19 cellular contexts compared by ENCODE assay signal in genomic region chr22:26975381-26975780, GRCh38.
DNase-seq lines count a peak whose midpoint lies in the region; ATAC-seq and TF ChIP-seq lines count a peak whose summit lies in the region.
"Had no signal": no experiment of that assay in that cellular context is flagged by ENCODE, and none has a peak within 500 bp of the region (broad histone marks: within the 10 kb centered on the region; RNA-seq: fewer than 3 reads in every experiment).

No MANE protein-coding gene starts in this region.

- no peaks in the 10 kb centered on the region for H3K4me1 Mint-ChIP-seq in MCF 10A (ENCODE audit: insufficient read depth, unreplicated experiment)
- H3K4me1 Mint-ChIP-seq: CD4-positive, alpha-beta memory T cell had no signal

- H3F3A ChIP-seq in smooth muscle cell (ENCODE audit: low read depth): no peaks in the 10 kb centered on the region

- WGBS in smooth muscle cell (ENCODE audit: low lambda C conversion rate): 52% methylated on average over 3 of the region's 3 CpGs

- no peak overlapping the region for H2AFZ ChIP-seq in smooth muscle cell (ENCODE audit: low read depth)

- H3K27me3 ChIP-seq in RWPE2 (ENCODE audit: insufficient read depth, poor library complexity, severe bottlenecking): no peaks in the 10 kb centered on the region
- peaks cover 51% of the 10 kb centered on the region for H3K27me3 ChIP-seq in smooth muscle cell (ENCODE audit: low read depth)

- H3K4me3 ChIP-seq in RWPE2 (ENCODE audit: severe bottlenecking): no peak overlapping the region
- no peak overlapping the region for H3K4me3 ChIP-seq in smooth muscle cell

- no peak overlapping the region for H3K4me3 Mint-ChIP-seq in MCF 10A (ENCODE audit: unreplicated experiment)
- H3K4me3 Mint-ChIP-seq: CD4-positive, alpha-beta memory T cell had no signal

- intact Hi-C loops in MCF 10A (cut with micrococcal nuclease): no loop called here

- DNase-seq in EH (ENCODE audit: low read depth) (peak; percentile 4), RWPE2 (ENCODE audit: low spot score) (no peak), glomerular visceral epithelial cell (ENCODE audit: extremely low spot score) (peak; percentile 55), smooth muscle cell (lab: John Stamatoyannopoulos, UW; ENCODE audit: unreplicated experiment) (no peak), SHP77 treated with DMSO at 0.1 percent for 48 hours (lab: John Stamatoyannopoulos, UW) (no peak), MCF 10A (ENCODE audit: unreplicated experiment) (no peak), Ammon's horn (ENCODE audit: low spot score) (no peak)
- DNase-seq: CD4-positive, alpha-beta memory T cell; DMS79; GF-D8; H7; KG1; NCI-H1092; NCI-H146; NCI-H2081; NCI-H510A; SK-N-SH had no signal

- CTCF ChIA-PET in MCF 10A (lab: Yijun Ruan, JAX): interaction anchor here (0.6 kb wide), 1 partner anchor 1554 kb away, joined by 3 read pairs; no protein-coding TSS in a partner anchor

- H3K9me3 ChIP-seq in RWPE2 (ENCODE audit: severe bottlenecking) (no peaks in the 10 kb centered on the region), smooth muscle cell (replicated peaks; ENCODE audit: low read depth) (no peaks in the 10 kb centered on the region)
- H3K9me3 ChIP-seq: SK-N-SH had no signal

- H4K20me1 ChIP-seq in smooth muscle cell (ENCODE audit: low read depth): no peaks in the 10 kb centered on the region

- H3K4me1 ChIP-seq in RWPE2 (ENCODE audit: insufficient read depth, poor library complexity, severe bottlenecking): no peaks in the 10 kb centered on the region
- peaks cover 10% of the 10 kb centered on the region for H3K4me1 ChIP-seq in smooth muscle cell (ENCODE audit: low read depth)

- POLR2A ChIA-PET in MCF 10A (lab: Yijun Ruan, JAX): no interaction called here

- no peak for TF ChIP-seq CTCF in RWPE2 (IDR thresholded peaks at IDR 0.05; ENCODE audit: poor library complexity, severe bottlenecking)
- no peak for TF ChIP-seq CTCF in smooth muscle cell (IDR thresholded peaks at IDR 0.05; ENCODE audit: borderline replicate concordance, insufficient read depth, poor library complexity, severe bottlenecking)
- no peak for TF ChIP-seq CTCF in MCF 10A (IDR thresholded peaks at IDR 0.05; ENCODE audit: unreplicated experiment)

- peaks cover 16% of the 10 kb centered on the region for H3K27me3 Mint-ChIP-seq in MCF 10A (ENCODE audit: insufficient read depth, unreplicated experiment)

- peak; percentile 56; the same call in 2 of the 3 replicates for ATAC-seq in RWPE2 (ENCODE audit: low read depth)
- ATAC-seq: PC-3, Right ventricle myocardium inferior had no signal

- no peak overlapping the region for H3K9ac ChIP-seq in smooth muscle cell (ENCODE audit: low read depth)
- H3K9ac ChIP-seq: SK-N-SH had no signal

- H3K36me3 ChIP-seq in RWPE2 (ENCODE audit: low read depth): no peaks in the 10 kb centered on the region
- no peaks in the 10 kb centered on the region for H3K36me3 ChIP-seq in smooth muscle cell (ENCODE audit: low read depth)

- H3K79me2 ChIP-seq in smooth muscle cell (ENCODE audit: low read depth): no peaks in the 10 kb centered on the region

- H3K27ac ChIP-seq in RWPE2 (ENCODE audit: poor library complexity, severe bottlenecking) (no peak overlapping the region), smooth muscle cell (ENCODE audit: low read depth) (peak overlapping the region; percentile 5)

- no TSS peak for BruUV-seq in MCF 10A (replicated peaks; lab: Mats Ljungman, UMichigan)

- H3K9me3 Mint-ChIP-seq in MCF 10A (ENCODE audit: unreplicated experiment): no peaks in the 10 kb centered on the region

- no peak overlapping the region for H3K27ac Mint-ChIP-seq in MCF 10A (ENCODE audit: low read depth, unreplicated experiment)
- H3K27ac Mint-ChIP-seq: CD4-positive, alpha-beta memory T cell had no signal

- H3K4me2 ChIP-seq in smooth muscle cell: peak overlapping the region; percentile 60
- H3K4me2 ChIP-seq: SK-N-SH had no signal

- no peaks in the 10 kb centered on the region for H3K36me3 Mint-ChIP-seq in MCF 10A (ENCODE audit: insufficient read depth, unreplicated experiment)

Comparison
In these comparisons a context has a peak if more than half of its experiments do, and no peak if none do; other contexts are left out.
1. DNase-seq: peak in EH (single experiment) and glomerular visceral epithelial cell (single experiment); none in RWPE2 (single experiment), smooth muscle cell (single experiment), SHP77 treated with DMSO at 0.1 percent for 48 hours (single experiment), MCF 10A (single experiment) and Ammon's horn (single experiment).